In the genomic region with DNA sequence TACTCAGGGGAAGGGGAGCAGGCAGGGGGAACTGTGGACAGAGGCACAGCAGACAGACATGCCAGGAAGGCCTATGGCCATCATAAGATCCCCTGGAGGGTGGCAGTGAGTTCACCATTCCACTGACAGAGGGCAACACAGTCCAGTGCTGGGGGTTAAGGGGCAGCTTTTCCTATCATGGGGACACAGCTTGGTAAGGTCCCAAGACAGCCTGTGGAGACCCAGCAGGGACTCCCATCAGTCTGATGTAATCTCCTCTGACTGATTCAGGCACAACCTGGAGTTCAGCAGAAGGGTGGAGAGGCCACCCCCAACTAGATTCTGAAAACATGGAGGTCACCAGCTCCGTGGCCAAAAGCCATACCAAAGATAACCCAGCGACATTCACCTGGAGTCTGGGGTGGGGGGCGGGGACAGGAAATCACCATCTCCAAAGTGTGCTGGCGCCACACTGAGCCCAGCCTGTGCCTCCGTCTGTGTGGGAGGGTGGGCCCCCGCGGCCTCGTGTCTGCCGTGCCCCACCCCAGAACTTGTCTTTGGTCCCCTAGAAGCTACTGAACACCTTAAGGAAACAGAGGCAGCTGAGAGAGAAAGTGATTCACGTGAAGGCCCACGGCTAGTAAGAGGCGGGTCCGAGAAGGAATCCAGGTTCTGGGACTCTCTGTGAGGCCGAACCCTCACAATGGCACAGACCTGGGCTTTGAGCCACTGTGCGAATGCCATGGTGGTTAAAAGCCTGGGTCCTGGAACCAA, we compare ENCODE assay signal across 12 cellular contexts. TPM values are rescaled to one million over a fixed set of nuclear protein-coding genes. Genes with fewer than 3 reads are reported as not detected.
A peak's percentile ranks its signal among the peaks of the same experiment; 100 is the strongest.
DNase-seq lines count a peak whose midpoint lies in the region; ATAC-seq and TF ChIP-seq lines count a peak whose summit lies in the region.
"Had no signal": no experiment of that assay in that cellular context is flagged by ENCODE, and none has a peak within 500 bp of the region (broad histone marks: within the 10 kb centered on the region; RNA-seq: fewer than 3 reads in every experiment).

No MANE protein-coding gene starts in this region.

- H3K4me1 Mint-ChIP-seq in T-cell, result peaks cover 78 to 89% (median 84%) of the 10 kb centered on the region in 3 donors

- H3K27ac ChIP-seq in C4-2B, result peak overlapping the region; percentile 91
- H3K27ac ChIP-seq in sigmoid colon, result peak overlapping the region in 3 of 4 donors; percentile 51 to 79 (median 58)

- H3K9me3 Mint-ChIP-seq in T-cell, result no peaks in the 10 kb centered on the region

- TF ChIP-seq POLR2A in sigmoid colon (IDR thresholded peaks at IDR 0.05), result no peak

- intact Hi-C loops in sigmoid colon (cut with DNase I), result no loop called here

- ATAC-seq in T-cell (replicated peaks in 1 of 4) (peak; percentile 43 to 58 (median 52)), HG03432 (IDR thresholded peaks at IDR 0.05; ENCODE audit: unreplicated experiment) (no peak), GM21786 (IDR thresholded peaks at IDR 0.05; ENCODE audit: unreplicated experiment) (no peak)

- DNase-seq in T-cell (peak in 7 of 34 experiments; percentile 19 to 46 (median 30)), sigmoid colon (no peak), anterior cingulate cortex (lab: John Stamatoyannopoulos, UW) (no peak), middle frontal gyrus (ENCODE audit: extremely low spot score, low spot score) (no peak)
- peak; percentile 44 for DNase-seq in activated naive CD4-positive, alpha-beta T cell treated with anti-CD3 and anti-CD28 coated beads, Interleukin-2, amount 50 U/mL, for 16 hours
- DNase-seq: cortex of kidney, foreskin fibroblast, NCI-H82 had no signal

- peaks cover 2% of the 10 kb centered on the region for H3K36me3 Mint-ChIP-seq in T-cell

- H3K27me3 ChIP-seq in sigmoid colon, result no peaks in the 10 kb centered on the region

- peaks cover 0 to 17% (median 10%) of the 10 kb centered on the region in 4 donors for H3K36me3 ChIP-seq in sigmoid colon

- POLR2A ChIA-PET in T-cell (lab: Charles Lee), result interaction anchor here in 1 of 2 donors (1.2 kb wide), 1 partner anchor 40 kb away, joined by 3 read pairs; no protein-coding TSS in a partner anchor

- TF ChIP-seq CTCF in C4-2B (conservative IDR thresholded peaks at IDR 0.05) (no peak), sigmoid colon (IDR thresholded peaks at IDR 0.05) (no peak)

- H3K4me1 ChIP-seq in sigmoid colon, result peaks cover 0 to 89% (median 76%) of the 10 kb centered on the region in 4 donors

- H3K9me3 ChIP-seq in sigmoid colon, result no peaks in the 10 kb centered on the region

- WGBS in sigmoid colon, 2 donors, result 76 to 86% methylated on average over 15 of the region's 15 CpGs

- no peak for TF ChIP-seq EP300 in sigmoid colon (IDR thresholded peaks at IDR 0.05)

- peak overlapping the region; percentile 70 to 76 (median 75) for H3K4me3 Mint-ChIP-seq in T-cell

- peak overlapping the region; percentile 89 to 95 for H3K27ac Mint-ChIP-seq in T-cell
- H3K27ac Mint-ChIP-seq: progenitor cell of endocrine pancreas had no signal

- no peak overlapping the region for H3K4me3 ChIP-seq in sigmoid colon

- H3K27me3 Mint-ChIP-seq in T-cell, result no peaks in the 10 kb centered on the region
- H3K27me3 Mint-ChIP-seq: progenitor cell of endocrine pancreas had no signal

- CTCF ChIA-PET in T-cell (lab: Charles Lee), result interaction anchor here in 1 of 2 donors (1.1 to 1.6 kb wide), 2 partner anchors 40 to 63 kb away, joined by 3 to 6 read pairs; no protein-coding TSS in a partner anchor

RNA-seq across cellular contexts. Expression of a gene that starts 28.6 kb away (rescaled TPM):
- 100 to 1,000 TPM in 1 of 5 donors, 10 to 100 TPM in 4; 78.7 to 125 (median 93.2) TPM for total RNA-seq in T-cell
- total RNA-seq in sigmoid colon, result 10 to 100 TPM; 16.4 to 30.2 (median 18.3) TPM
- polyA plus RNA-seq in sigmoid colon, result 10 to 100 TPM in 1 of 3 donors, 1 to 10 TPM in 2; 4.4 to 21.1 (median 4.8) TPM

Comparison
In these comparisons a context has a peak if more than half of its experiments do, and no peak if none do; other contexts are left out.
1. ATAC-seq: peak in T-cell (4 of 4); none in HG03432 (single experiment) and GM21786 (single experiment).